ENCODE assay signal across 21 cellular contexts in the genomic region with DNA sequence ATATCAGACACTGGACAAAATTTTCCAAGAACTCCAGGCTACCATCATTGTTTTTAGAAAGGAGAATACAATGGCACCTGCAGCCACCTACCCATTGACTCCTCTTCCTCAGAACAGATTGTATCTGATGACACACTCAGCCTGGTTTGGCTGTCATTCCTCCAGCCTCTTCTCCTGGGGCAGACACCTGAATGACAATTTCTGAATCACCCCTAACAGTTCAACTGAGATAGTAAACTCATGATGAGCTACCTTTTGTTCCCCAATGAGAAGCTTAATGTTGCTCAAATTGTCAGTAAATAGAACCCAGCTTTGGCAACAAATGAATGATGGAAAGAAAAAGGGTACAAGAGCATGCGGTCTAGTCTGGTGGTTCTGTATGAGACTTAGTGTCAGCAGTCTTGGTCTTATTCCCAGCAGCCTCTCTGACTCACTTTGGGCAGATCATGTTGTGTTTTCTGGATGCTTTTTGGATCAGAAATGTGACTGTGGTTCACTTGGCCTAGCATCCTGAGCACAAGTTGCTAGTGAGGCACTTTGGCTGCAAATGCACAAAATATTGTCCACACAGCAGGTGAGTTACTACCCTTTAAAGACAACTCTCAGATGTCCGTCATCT.
DNase-seq lines count a peak whose midpoint lies in the region; ATAC-seq and TF ChIP-seq lines count a peak whose summit lies in the region.
"Had no signal": no experiment of that assay in that cellular context is flagged by ENCODE, and none has a peak within 500 bp of the region (broad histone marks: within the 10 kb centered on the region; RNA-seq: fewer than 3 reads in every experiment).

No MANE protein-coding gene starts in this region.

- no peaks in the 10 kb centered on the region for H3K4me1 Mint-ChIP-seq in T-helper 17 cell

- no peak overlapping the region for H2AFZ ChIP-seq in PC-3 (ENCODE audit: low read length)
- no peak overlapping the region for H2AFZ ChIP-seq in fibroblast of lung (ENCODE audit: low read length)
- no peak overlapping the region for H2AFZ ChIP-seq in osteoblast (ENCODE audit: low read length)

- no peak overlapping the region for H3K9ac ChIP-seq in PC-3 (ENCODE audit: low read length)
- H3K9ac ChIP-seq in fibroblast of lung (ENCODE audit: insufficient read depth, low read length), result no peak overlapping the region

- no peak overlapping the region for H3K4me2 ChIP-seq in PC-3 (ENCODE audit: low read length)
- no peak overlapping the region for H3K4me2 ChIP-seq in fibroblast of lung (ENCODE audit: extremely low read depth, insufficient read depth, low read length)
- H3K4me2 ChIP-seq in osteoblast (ENCODE audit: insufficient read depth, low read length), result no peak overlapping the region

- no TSS peak for BruUV-seq in PC-3 (replicated peaks; lab: Mats Ljungman, UMichigan)

- no peak overlapping the region for H3K27ac Mint-ChIP-seq in T-helper 17 cell

- H3K4me1 ChIP-seq in PC-3 (ENCODE audit: insufficient read depth, low read length) (peaks cover 18% of the 10 kb centered on the region), fibroblast of lung (ENCODE audit: control insufficient read depth, extremely low read depth, insufficient read depth, low read length) (peaks cover 22% of the 10 kb centered on the region), osteoblast (ENCODE audit: insufficient read depth, low read length) (peaks cover 37% of the 10 kb centered on the region)

- H3K36me3 ChIP-seq in PC-3 (ENCODE audit: low read depth, low read length) (no peaks in the 10 kb centered on the region), fibroblast of lung (ENCODE audit: control insufficient read depth, insufficient read depth, low read length) (no peaks in the 10 kb centered on the region), osteoblast (ENCODE audit: insufficient read depth, low read length) (no peaks in the 10 kb centered on the region)
- H3K36me3 ChIP-seq: ovary, thyroid gland had no signal

- peak; percentile 26 for DNase-seq in ELR (ENCODE audit: low read depth)
- DNase-seq in PC-3, result peak; percentile 25
- DNase-seq in fibroblast of lung (ENCODE audit: low read depth in 2 of 2), result peak; percentile 27 to 85
- DNase-seq in osteoblast (ENCODE audit: insufficient read length, low spot score, missing footprints), result no peak
- no peak for DNase-seq in NCI-H1417 treated with DMSO at 0.1 percent for 48 hours (lab: John Stamatoyannopoulos, UW)
- DNase-seq in erythroblast (lab: John Stamatoyannopoulos, UW), result no peak
- DNase-seq in T-helper 17 cell, result no peak
- DNase-seq: activated CD4-positive, alpha-beta T cell treated with anti-CD3 and anti-CD28 coated beads for 4 hours; activated naive CD4-positive, alpha-beta T cell; body of pancreas; COR-L47; dorsolateral prefrontal cortex; left colon; MM.1S; NCI-H2029; NCI-H526 treated with DMSO at 0.1 percent for 48 hours; ovary; T-helper 9 cell; thyroid gland had no signal

- no peaks in the 10 kb centered on the region for H3F3A ChIP-seq in PC-3 (ENCODE audit: low read length, unreplicated experiment)

- H3K4me3 ChIP-seq in PC-3 (ENCODE audit: low read length) (no peak overlapping the region), fibroblast of lung (replicated peaks in 1 of 4; ENCODE audit: control extremely low read depth in 1 of 4, insufficient read depth in 1 of 4, low read depth in 3 of 4, low read length in 4 of 4) (no peak overlapping the region), osteoblast (ENCODE audit: insufficient read depth, low read length) (no peak overlapping the region)
- H3K4me3 ChIP-seq: body of pancreas, dorsolateral prefrontal cortex, GM12878, ovary, thyroid gland had no signal

- ATAC-seq in PC-3 (no peak), HG03565 (IDR thresholded peaks at IDR 0.05; ENCODE audit: unreplicated experiment) (no peak), T-helper 17 cell (no peak)
- ATAC-seq: body of pancreas, GM12878, left colon had no signal

- no peaks in the 10 kb centered on the region for H3K79me2 ChIP-seq in PC-3 (ENCODE audit: low read length)
- H3K79me2 ChIP-seq in fibroblast of lung (ENCODE audit: control insufficient read depth, insufficient read depth, low read length), result no peaks in the 10 kb centered on the region
- H3K79me2 ChIP-seq in osteoblast (ENCODE audit: insufficient read depth, low read length), result no peaks in the 10 kb centered on the region

- POLR2A ChIA-PET in PC-3 (lab: Charles Lee; ENCODE audit: unreplicated experiment), result no interaction called here

- H3K36me3 Mint-ChIP-seq in T-helper 17 cell (ENCODE audit: low read depth), result no peaks in the 10 kb centered on the region

- TF ChIP-seq CTCF in PC-3 (conservative IDR thresholded peaks at IDR 0.05; ENCODE audit: low read depth, low read length) (no peak), fibroblast of lung (conservative IDR thresholded peaks at IDR 0.05 in 1 of 2, IDR thresholded peaks at IDR 0.05 in 1 of 2; ENCODE audit: low read depth in 1 of 2, low read length in 2 of 2) (no peak), osteoblast (IDR thresholded peaks at IDR 0.05; ENCODE audit: extremely low read depth, low read depth, low read length) (no peak)

- CTCF ChIA-PET in PC-3 (lab: Charles Lee), result no interaction called here

- intact Hi-C loops in PC-3 (cut with micrococcal nuclease), result no loop called here

- H3K9me3 ChIP-seq in PC-3 (ENCODE audit: low read length), result no peaks in the 10 kb centered on the region
- H3K9me3 ChIP-seq in fibroblast of lung (ENCODE audit: control insufficient read depth, insufficient read depth, low read depth, low read length), result no peaks in the 10 kb centered on the region
- H3K9me3 ChIP-seq in osteoblast (ENCODE audit: low read depth, low read length), result no peaks in the 10 kb centered on the region
- no peaks in the 10 kb centered on the region for H3K9me3 ChIP-seq in T-helper 17 cell (ENCODE audit: control insufficient read depth, low read length, poor library complexity, severe bottlenecking)
- H3K9me3 ChIP-seq: body of pancreas, ovary, thyroid gland had no signal

- no peaks in the 10 kb centered on the region for H3K9me2 ChIP-seq in PC-3 (replicated peaks; ENCODE audit: low read length)

- no peak for TF ChIP-seq POLR2A in erythroblast (IDR thresholded peaks at IDR 0.05; ENCODE audit: low read length)

- H3K27ac ChIP-seq in PC-3 (ENCODE audit: low read length) (no peak overlapping the region), fibroblast of lung (ENCODE audit: insufficient read depth, low read length) (no peak overlapping the region), osteoblast (ENCODE audit: low read depth, low read length) (peak overlapping the region; percentile 69)
- H3K27ac ChIP-seq: body of pancreas, dorsolateral prefrontal cortex, ovary, thyroid gland had no signal

- H3K27me3 ChIP-seq in PC-3 (ENCODE audit: low read length) (no peaks in the 10 kb centered on the region), fibroblast of lung (ENCODE audit: control insufficient read depth, insufficient read depth, low read length) (no peaks in the 10 kb centered on the region), osteoblast (ENCODE audit: insufficient read depth, low read length) (no peaks in the 10 kb centered on the region)
- H3K27me3 ChIP-seq: body of pancreas, dorsolateral prefrontal cortex, ovary, thyroid gland had no signal

- H3K4me3 Mint-ChIP-seq in T-helper 17 cell, result no peak overlapping the region

- peaks cover 50% of the 10 kb centered on the region for H3K27me3 Mint-ChIP-seq in T-helper 17 cell

- no peaks in the 10 kb centered on the region for H4K20me1 ChIP-seq in PC-3 (ENCODE audit: low read length)
- H4K20me1 ChIP-seq in fibroblast of lung (ENCODE audit: control insufficient read depth, extremely low read depth, insufficient read depth, low read length), result no peaks in the 10 kb centered on the region
- no peaks in the 10 kb centered on the region for H4K20me1 ChIP-seq in osteoblast (ENCODE audit: insufficient read depth, low read length)

Comparison
In these comparisons a context has a peak if more than half of its experiments do, and no peak if none do; other contexts are left out.
1. DNase-seq: peak in ELR (single experiment), PC-3 (single experiment) and fibroblast of lung (2 of 2); none in osteoblast (single experiment), NCI-H1417 treated with DMSO at 0.1 percent for 48 hours (single experiment), erythroblast (0 of 2) and T-helper 17 cell (0 of 3).